Comparison of ENCODE assay signal across 8 cellular contexts in genomic region chr18:74596959-74597661, GRCh38.
DNase-seq lines count a peak whose midpoint lies in the region; ATAC-seq lines count a peak whose summit lies in the region.

No MANE protein-coding gene starts in this region.

- DNase-seq in AG08395 (ENCODE audit: low spot score) (peak; percentile 52), NCI-H526 (lab: John Stamatoyannopoulos, UW) (peak; percentile 38 to 71), middle frontal gyrus (ENCODE audit: extremely low spot score, low spot score) (peak; percentile 51)
- peak; percentile 16 to 56 for DNase-seq in activated CD8-positive, alpha-beta memory T cell treated with anti-CD3 and anti-CD28 coated beads for 1 hour (ENCODE audit: extremely low read depth in 1 of 2, low read depth in 1 of 2)
- peak; percentile 58 to 71 (median 59) for DNase-seq in effector memory CD8-positive, alpha-beta T cell
- DNase-seq in stimulated activated CD8-positive, alpha-beta memory T cell treated with anti-CD3 and anti-CD28 coated beads, Interleukin-2, amount 100 ng/mL, for 48 hours (ENCODE audit: low read depth in 2 of 2): peak; percentile 54 to 57

- H3K4me1 Mint-ChIP-seq in effector memory CD8-positive, alpha-beta T cell (ENCODE audit: low read depth in 2 of 2): peaks cover 33 to 58% of the 10 kb centered on the region in 2 donors

- H3K36me3 Mint-ChIP-seq in effector memory CD8-positive, alpha-beta T cell (ENCODE audit: insufficient read depth): peaks cover 32% of the 10 kb centered on the region

- no peaks in the 10 kb centered on the region for H3K27me3 Mint-ChIP-seq in effector memory CD8-positive, alpha-beta T cell

- no peaks in the 10 kb centered on the region for H3K9me3 Mint-ChIP-seq in effector memory CD8-positive, alpha-beta T cell

- H3K27ac Mint-ChIP-seq in effector memory CD8-positive, alpha-beta T cell: peak overlapping the region; percentile 98 to 99

- ATAC-seq in GM18519 (IDR thresholded peaks at IDR 0.05; ENCODE audit: low FRiP score, unreplicated experiment): peak; percentile 11
- ATAC-seq in HG03064 (IDR thresholded peaks at IDR 0.05; ENCODE audit: low read depth, unreplicated experiment): peak; percentile 37
- ATAC-seq in effector memory CD8-positive, alpha-beta T cell (replicated peaks): peak; percentile 39

- H3K4me3 Mint-ChIP-seq in effector memory CD8-positive, alpha-beta T cell: peak overlapping the region; percentile 96 to 99

Comparison
In these comparisons a context has a peak if more than half of its experiments do, and no peak if none do; other contexts are left out.
1. Peak in every context shown above with its lines: DNase-seq and ATAC-seq.